ENCODE assay signal across 26 cellular contexts in genomic region chr17:77909816-77910215, GRCh38.
"Had no signal": no experiment of that assay in that cellular context is flagged by ENCODE, and none has a peak within 500 bp of the region (broad histone marks: within the 10 kb centered on the region; RNA-seq: fewer than 3 reads in every experiment).

No MANE protein-coding gene starts in this region.

- H3K4me1 Mint-ChIP-seq: immature natural killer cell; stimulated activated effector memory CD8-positive, alpha-beta T cell treated with anti-CD3 and anti-CD28 coated beads, Interleukin-12 subunit alpha, Interleukin-12 subunit beta, amount 100 ng/mL, for 72 hours had no signal

- H3K4me1 ChIP-seq: left lung, parathyroid adenoma, right lobe of liver, uterus had no signal

- H3K27ac Mint-ChIP-seq: immature natural killer cell; mesothelial cell of epicardium; natural killer cell; nephron progenitor cell; progenitor cell of endocrine pancreas; stimulated activated effector memory CD8-positive, alpha-beta T cell treated with anti-CD3 and anti-CD28 coated beads, Interleukin-12 subunit alpha, Interleukin-12 subunit beta, amount 100 ng/mL, for 72 hours; stimulated activated naive CD8-positive, alpha-beta T cell treated with anti-CD3 and anti-CD28 coated beads, Interleukin-15, Interleukin-2, amounts not matched to agents 100 ng/mL and 50 ng/mL, for 24 hours had no signal

- DNase-seq: immature natural killer cell; left colon; mesendoderm; naive B cell; natural killer cell; nephron progenitor cell; right lobe of liver; small intestine; stimulated activated CD4-positive, alpha-beta T cell treated with anti-CD3 and anti-CD28 coated beads, Interleukin-4, amount 100 ng/mL, for 24 hours; stimulated activated naive CD4-positive, alpha-beta T cell; trophoblast cell had no signal

- H3K27me3 ChIP-seq: right atrium auricular region, right lobe of liver, uterus had no signal

- H3K9ac ChIP-seq: parathyroid adenoma had no signal

- H3K4me3 ChIP-seq: left lung, lung, right atrium auricular region, right lobe of liver, spleen, suprapubic skin, uterus had no signal

- H3K9me3 Mint-ChIP-seq: immature natural killer cell; natural killer cell; stimulated activated effector memory CD8-positive, alpha-beta T cell treated with anti-CD3 and anti-CD28 coated beads, Interleukin-12 subunit alpha, Interleukin-12 subunit beta, amount 100 ng/mL, for 72 hours; stimulated activated naive CD8-positive, alpha-beta T cell treated with anti-CD3 and anti-CD28 coated beads, Interleukin-15, Interleukin-2, amounts not matched to agents 100 ng/mL and 50 ng/mL, for 24 hours had no signal

- FAIRE-seq: islet of Langerhans, kidney, small intestine had no signal

- H3K9me3 ChIP-seq: right atrium auricular region, right lobe of liver, spleen, suprapubic skin, thoracic aorta, tibial artery, uterus had no signal

- H2AFZ ChIP-seq: parathyroid adenoma had no signal

- H3K27ac ChIP-seq: left lung, parathyroid adenoma, right atrium auricular region, right lobe of liver, spleen, suprapubic skin, thoracic aorta, tibial artery, uterus had no signal

- ATAC-seq: left colon; left lung; natural killer cell; right lobe of liver; stimulated activated effector memory CD8-positive, alpha-beta T cell treated with anti-CD3 and anti-CD28 coated beads, Interleukin-12 subunit alpha, Interleukin-12 subunit beta, amount 100 ng/mL, for 72 hours had no signal

- H3K36me3 ChIP-seq: left lung, right atrium auricular region, right lobe of liver, spleen, suprapubic skin, thoracic aorta, tibial artery, uterus had no signal

- H3K36me3 Mint-ChIP-seq: immature natural killer cell; mesothelial cell of epicardium; naive B cell; natural killer cell; stimulated activated effector memory CD8-positive, alpha-beta T cell treated with anti-CD3 and anti-CD28 coated beads, Interleukin-12 subunit alpha, Interleukin-12 subunit beta, amount 100 ng/mL, for 72 hours had no signal

- H3K79me2 ChIP-seq: parathyroid adenoma had no signal

- H3K4me3 Mint-ChIP-seq: immature natural killer cell; mesothelial cell of epicardium; natural killer cell; nephron progenitor cell; stimulated activated effector memory CD8-positive, alpha-beta T cell treated with anti-CD3 and anti-CD28 coated beads, Interleukin-12 subunit alpha, Interleukin-12 subunit beta, amount 100 ng/mL, for 72 hours; stimulated activated naive CD8-positive, alpha-beta T cell treated with anti-CD3 and anti-CD28 coated beads, Interleukin-15, Interleukin-2, amounts not matched to agents 100 ng/mL and 50 ng/mL, for 24 hours had no signal
